In genomic region chr1:243950166-243950565, GRCh38 we compare ENCODE assay signal across 1 cellular context.
TF ChIP-seq lines count a peak whose summit lies in the region.

No MANE protein-coding gene starts in this region.

TF ChIP-seq in GM23338, 12 proteins besides CTCF, POLR2A, EP300 and RAD21 (continued from another document):
- TF ChIP-seq ZNF114 (CRISPR knock-in tag; IDR thresholded peaks at IDR 0.05) = no peak
- no peak for TF ChIP-seq ETS1 (IDR thresholded peaks at IDR 0.05)
TF ChIP-seq in GM23338: peak in this region for 0.
